10 cellular contexts compared by ENCODE assay signal in the genomic region with DNA sequence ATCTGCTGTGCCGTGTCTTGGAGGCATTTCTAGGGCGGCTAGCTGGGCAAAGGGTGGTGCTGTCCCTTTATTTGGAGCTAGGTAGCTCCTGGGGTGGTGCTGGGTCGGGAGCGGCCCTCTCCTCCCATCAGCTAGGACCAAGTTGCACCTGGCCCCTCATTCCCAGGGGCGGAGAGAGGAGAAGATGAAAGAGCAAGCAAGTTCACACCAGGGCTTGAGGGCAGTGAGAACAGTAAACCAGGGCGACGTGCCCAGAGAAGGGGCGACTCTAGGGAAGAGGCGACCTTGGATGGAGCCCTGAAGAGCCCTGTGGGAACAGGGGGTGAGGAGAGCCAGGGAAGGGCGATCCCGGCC. TPM values are rescaled to one million over a fixed set of nuclear protein-coding genes. Genes with fewer than 3 reads are reported as not detected.
DNase-seq lines count a peak whose midpoint lies in the region; ATAC-seq and TF ChIP-seq lines count a peak whose summit lies in the region.
"Had no signal": no experiment of that assay in that cellular context is flagged by ENCODE, and none has a peak within 500 bp of the region (broad histone marks: within the 10 kb centered on the region; RNA-seq: fewer than 3 reads in every experiment).

No MANE protein-coding gene starts in this region.

- H3K4me1 ChIP-seq in duodenal mucosa (ENCODE audit: control insufficient read depth in 1 of 2, insufficient read depth in 2 of 2, low read length in 2 of 2) = peaks cover 5 to 34% of the 10 kb centered on the region in 2 donors

- no peaks in the 10 kb centered on the region for H3K9me3 ChIP-seq in duodenal mucosa (ENCODE audit: control insufficient read depth in 1 of 2, low read length in 2 of 2)
- H3K9me3 ChIP-seq: stomach had no signal

- peaks cover 53% of the 10 kb centered on the region for H3K4me1 Mint-ChIP-seq in activated naive CD4-positive, alpha-beta T cell treated with anti-CD3 and anti-CD28 coated beads, Interleukin-2, amount 50 U/mL, for 24 hours
- H3K4me1 Mint-ChIP-seq in stimulated activated memory B cell treated with anti-CD40 and anti-IgM and Interleukin-4, amounts not matched to agents 10 μg/mL and 1 μg/mL and 100 μg/mL, for 72 hours = peaks cover 74% of the 10 kb centered on the region

- H3K27me3 ChIP-seq in duodenal mucosa (ENCODE audit: control insufficient read depth in 1 of 2, insufficient read depth in 2 of 2, low read length in 2 of 2) = peaks cover 48 to 60% of the 10 kb centered on the region in 2 donors

- peak overlapping the region; percentile 8 to 16 for H3K4me3 ChIP-seq in duodenal mucosa (ENCODE audit: low read depth in 1 of 2, low read length in 2 of 2)

- H3K27ac ChIP-seq in duodenal mucosa (ENCODE audit: low read depth, low read length) = no peak overlapping the region
- H3K27ac ChIP-seq: stomach had no signal

- DNase-seq in activated naive CD4-positive, alpha-beta T cell treated with anti-CD3 and anti-CD28 coated beads, Interleukin-2, amount 50 U/mL, for 16 hours = no peak
- DNase-seq in NCI-H82 treated with DMSO at 0.1 percent for 48 hours (lab: John Stamatoyannopoulos, UW; ENCODE audit: unreplicated experiment) (peak; percentile 71), cerebellum (ENCODE audit: low spot score) (no peak), NOMO-1 treated with dmso at 0.1 percent for 144 hours (lab: John Stamatoyannopoulos, UW; ENCODE audit: unreplicated experiment) (no peak)
- DNase-seq: NCI-H2227 treated with DMSO at 0.1 percent for 48 hours, stomach had no signal

- ATAC-seq in stimulated activated memory B cell treated with anti-CD40 and anti-IgM and Interleukin-4, amounts not matched to agents 10 μg/mL and 1 μg/mL and 100 μg/mL, for 72 hours = no peak
- ATAC-seq in GM18505 (IDR thresholded peaks at IDR 0.05; ENCODE audit: unreplicated experiment) = no peak

- no peaks in the 10 kb centered on the region for H3K9me3 Mint-ChIP-seq in activated naive CD4-positive, alpha-beta T cell treated with anti-CD3 and anti-CD28 coated beads, Interleukin-2, amount 50 U/mL, for 24 hours
- no peaks in the 10 kb centered on the region for H3K9me3 Mint-ChIP-seq in stimulated activated memory B cell treated with anti-CD40 and anti-IgM and Interleukin-4, amounts not matched to agents 10 μg/mL and 1 μg/mL and 100 μg/mL, for 72 hours

- no peak for TF ChIP-seq POLR2A in GM18505 (IDR thresholded peaks at IDR 0.05; ENCODE audit: borderline replicate concordance, extremely low read depth, insufficient read depth, insufficient read length)

- peak overlapping the region; percentile 74 for H3K4me3 Mint-ChIP-seq in activated naive CD4-positive, alpha-beta T cell treated with anti-CD3 and anti-CD28 coated beads, Interleukin-2, amount 50 U/mL, for 24 hours
- peak overlapping the region; percentile 85 for H3K4me3 Mint-ChIP-seq in stimulated activated memory B cell treated with anti-CD40 and anti-IgM and Interleukin-4, amounts not matched to agents 10 μg/mL and 1 μg/mL and 100 μg/mL, for 72 hours

- peaks cover 37% of the 10 kb centered on the region for H3K27me3 Mint-ChIP-seq in activated naive CD4-positive, alpha-beta T cell treated with anti-CD3 and anti-CD28 coated beads, Interleukin-2, amount 50 U/mL, for 24 hours
- H3K27me3 Mint-ChIP-seq in stimulated activated memory B cell treated with anti-CD40 and anti-IgM and Interleukin-4, amounts not matched to agents 10 μg/mL and 1 μg/mL and 100 μg/mL, for 72 hours = peaks cover 60% of the 10 kb centered on the region

- peak overlapping the region; percentile 78 for H3K27ac Mint-ChIP-seq in activated naive CD4-positive, alpha-beta T cell treated with anti-CD3 and anti-CD28 coated beads, Interleukin-2, amount 50 U/mL, for 24 hours
- H3K27ac Mint-ChIP-seq in stimulated activated memory B cell treated with anti-CD40 and anti-IgM and Interleukin-4, amounts not matched to agents 10 μg/mL and 1 μg/mL and 100 μg/mL, for 72 hours = peak overlapping the region; percentile 45

- no peak overlapping the region for H3K9ac ChIP-seq in duodenal mucosa (ENCODE audit: low read depth in 1 of 2, low read length in 2 of 2)

- H3K36me3 ChIP-seq in duodenal mucosa (ENCODE audit: control insufficient read depth in 1 of 2, insufficient read depth in 2 of 2, low read length in 2 of 2) = no peaks in the 10 kb centered on the region
- H3K36me3 ChIP-seq: stomach had no signal

- H3K36me3 Mint-ChIP-seq in activated naive CD4-positive, alpha-beta T cell treated with anti-CD3 and anti-CD28 coated beads, Interleukin-2, amount 50 U/mL, for 24 hours = no peaks in the 10 kb centered on the region
- H3K36me3 Mint-ChIP-seq in stimulated activated memory B cell treated with anti-CD40 and anti-IgM and Interleukin-4, amounts not matched to agents 10 μg/mL and 1 μg/mL and 100 μg/mL, for 72 hours = no peaks in the 10 kb centered on the region

RNA-seq across cellular contexts. Expression of a gene that starts 17.0 kb away (rescaled TPM):
- 10.9 TPM for total RNA-seq in cerebellum
- total RNA-seq: stomach had no signal

RNA-seq across cellular contexts. Expression of a gene that starts 17.1 kb away (rescaled TPM):
- 12.2 TPM for total RNA-seq in cerebellum

RNA-seq across cellular contexts. Expression of a gene that starts 58.0 kb away (rescaled TPM):
- total RNA-seq in cerebellum = 5.6 TPM
